In the genomic region with DNA sequence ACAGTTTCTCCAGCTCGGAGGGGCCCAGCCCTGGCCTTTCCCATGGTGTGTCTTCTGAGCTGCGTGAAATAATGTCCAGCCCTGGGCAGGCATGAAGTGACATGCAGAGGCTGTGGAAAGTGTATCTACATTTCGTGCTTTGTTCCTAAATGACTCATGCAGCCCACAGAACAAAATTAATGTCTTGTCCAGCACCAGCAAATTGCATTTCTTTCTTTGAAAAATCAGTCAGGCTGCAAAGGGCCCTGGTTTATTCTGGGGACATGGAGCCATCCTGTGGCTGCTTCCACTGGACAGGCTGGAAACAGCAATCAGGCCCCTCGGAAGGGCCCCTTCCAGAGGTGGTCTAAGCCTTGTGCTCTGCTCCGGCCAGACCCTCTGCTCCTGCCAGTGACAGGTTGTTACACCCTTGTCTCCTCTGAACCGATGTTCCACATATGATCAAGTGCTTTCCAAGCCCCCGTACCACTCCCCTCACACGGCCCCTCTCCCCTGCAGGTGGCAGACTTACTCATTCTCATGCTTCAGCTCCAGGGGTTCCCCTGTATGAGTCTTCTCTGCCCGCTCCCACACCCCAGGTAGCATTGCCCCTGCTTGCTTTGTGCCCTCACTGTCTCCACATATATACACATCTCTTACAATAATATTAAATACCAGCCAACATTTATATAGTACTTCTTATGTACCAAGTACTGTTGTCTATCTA, we compare ENCODE assay signal across 13 cellular contexts. TPM values are rescaled to one million over a fixed set of nuclear protein-coding genes. Genes with fewer than 3 reads are reported as not detected.
DNase-seq lines count a peak whose midpoint lies in the region; ATAC-seq and TF ChIP-seq lines count a peak whose summit lies in the region.
"Had no signal": no experiment of that assay in that cellular context is flagged by ENCODE, and none has a peak within 500 bp of the region (broad histone marks: within the 10 kb centered on the region; RNA-seq: fewer than 3 reads in every experiment).

No MANE protein-coding gene starts in this region.

- POLR2A ChIA-PET in activated CD4-positive, alpha-beta T cell treated with anti-CD3 and anti-CD28 coated beads for 36 hours (lab: Charles Lee): interaction anchor here (0.7 kb wide), 1 partner anchor 25 kb away, joined by 6 read pairs; no protein-coding TSS in a partner anchor

- peak; percentile 41 for DNase-seq in activated CD4-positive, alpha-beta T cell treated with anti-CD3 and anti-CD28 coated beads for 36 hours
- no peak for DNase-seq in activated CD4-positive, alpha-beta T cell treated with anti-CD3 and anti-CD28 coated beads, Interleukin-2, amount 50 U/mL, for 4 hours
- DNase-seq in GM20000 (ENCODE audit: low spot score) (peak; percentile 32), HPDE6-E6E7 (ENCODE audit: extremely low spot score) (peak; percentile 42), NCI-H526 treated with DMSO at 0.1 percent for 48 hours (lab: John Stamatoyannopoulos, UW) (no peak), COR-L47 (lab: John Stamatoyannopoulos, UW) (no peak)
- DNase-seq: DMS79 treated with DMSO at 0.1 percent for 48 hours, dorsolateral prefrontal cortex, T-helper 17 cell had no signal

- no peaks in the 10 kb centered on the region for H3K36me3 Mint-ChIP-seq in activated CD4-positive, alpha-beta T cell treated with anti-CD3 and anti-CD28 coated beads for 36 hours (ENCODE audit: low read depth)
- H3K36me3 Mint-ChIP-seq: mesothelial cell of epicardium had no signal

- H3K4me1 Mint-ChIP-seq in activated CD4-positive, alpha-beta T cell treated with anti-CD3 and anti-CD28 coated beads for 36 hours: peaks cover 71% of the 10 kb centered on the region

- CTCF ChIA-PET in activated CD4-positive, alpha-beta T cell treated with anti-CD3 and anti-CD28 coated beads for 36 hours (lab: Charles Lee): interaction anchor here (0.6 to 1.5 kb wide), 4 partner anchors 24 to 107 kb away, joined by 3 to 11 read pairs (median 6); no protein-coding TSS in a partner anchor

- no peak overlapping the region for H3K27ac ChIP-seq in gastroesophageal sphincter
- H3K27ac ChIP-seq: A549, dorsolateral prefrontal cortex had no signal

- TF ChIP-seq CTCF in GM20000 (IDR thresholded peaks at IDR 0.05; ENCODE audit: extremely low read depth, missing control alignments) (no peak), gastroesophageal sphincter (IDR thresholded peaks at IDR 0.05) (peak in 3 of 4 experiments; percentile 16 to 32 (median 21))

- no peak for TF ChIP-seq POLR2A in gastroesophageal sphincter (IDR thresholded peaks at IDR 0.05)

- H3K27ac Mint-ChIP-seq in activated CD4-positive, alpha-beta T cell treated with anti-CD3 and anti-CD28 coated beads for 36 hours: peak overlapping the region; percentile 70
- H3K27ac Mint-ChIP-seq: mesothelial cell of epicardium had no signal

- H3K27me3 Mint-ChIP-seq in activated CD4-positive, alpha-beta T cell treated with anti-CD3 and anti-CD28 coated beads for 36 hours: no peaks in the 10 kb centered on the region

- intact Hi-C loops in activated CD4-positive, alpha-beta T cell treated with anti-CD3 and anti-CD28 coated beads for 36 hours (cut with DNase I, micrococcal nuclease): loop anchor here (1.0 to 5.0 kb wide), 4 partner anchors 11 to 372 kb away; no protein-coding TSS in a partner anchor

- H3K9me3 ChIP-seq in gastroesophageal sphincter: no peaks in the 10 kb centered on the region
- H3K9me3 ChIP-seq: A549 had no signal

- no peaks in the 10 kb centered on the region for H3K27me3 ChIP-seq in gastroesophageal sphincter

- no peaks in the 10 kb centered on the region for H3K36me3 ChIP-seq in gastroesophageal sphincter

- H3K4me3 Mint-ChIP-seq in activated CD4-positive, alpha-beta T cell treated with anti-CD3 and anti-CD28 coated beads for 36 hours: peak overlapping the region; percentile 11
- H3K4me3 Mint-ChIP-seq: mesothelial cell of epicardium, T-helper 17 cell had no signal

- 47 to 88% methylated on average over 4 to 5 of the region's 9 CpGs for WGBS in gastroesophageal sphincter (ENCODE audit: low coverage in 1 of 2), 2 donors

- ATAC-seq in activated CD4-positive, alpha-beta T cell treated with anti-CD3 and anti-CD28 coated beads for 36 hours: no peak
- ATAC-seq in gastroesophageal sphincter (no peak), SK-N-SH treated with all-trans-retinoic acid at 6 μM for 48 hours (no peak)
- ATAC-seq: A549, T-helper 17 cell had no signal

- H3K4me1 ChIP-seq in gastroesophageal sphincter: no peaks in the 10 kb centered on the region
- H3K4me1 ChIP-seq: A549 had no signal

- no peak for TF ChIP-seq EP300 in gastroesophageal sphincter (IDR thresholded peaks at IDR 0.05)

- no peak overlapping the region for H3K4me3 ChIP-seq in gastroesophageal sphincter
- H3K4me3 ChIP-seq: A549, dorsolateral prefrontal cortex had no signal

- no peaks in the 10 kb centered on the region for H3K9me3 Mint-ChIP-seq in activated CD4-positive, alpha-beta T cell treated with anti-CD3 and anti-CD28 coated beads for 36 hours (ENCODE audit: low read depth)
- H3K9me3 Mint-ChIP-seq: mesothelial cell of epicardium had no signal

TF ChIP-seq in SK-N-SH treated with all-trans-retinoic acid at 6 μM for 48 hours, 23 proteins besides CTCF, POLR2A, EP300 and RAD21:
- no peak for TF ChIP-seq ARNTL (CRISPR knock-in tag; IDR thresholded peaks at IDR 0.05; ENCODE audit: borderline replicate concordance, low read depth)
- TF ChIP-seq CREB5 (CRISPR knock-in tag; IDR thresholded peaks at IDR 0.05; ENCODE audit: low read depth): no peak
- no peak for TF ChIP-seq ZC3H10 (CRISPR knock-in tag; IDR thresholded peaks at IDR 0.05)
- TF ChIP-seq SNAI2 (CRISPR knock-in tag; IDR thresholded peaks at IDR 0.05): no peak
- TF ChIP-seq OSR1 (CRISPR knock-in tag; IDR thresholded peaks at IDR 0.05): no peak
- TF ChIP-seq ZNF8 (CRISPR knock-in tag; IDR thresholded peaks at IDR 0.05): no peak
- no peak for TF ChIP-seq TOX (CRISPR knock-in tag; IDR thresholded peaks at IDR 0.05; ENCODE audit: borderline replicate concordance)
- no peak for TF ChIP-seq CSDC2 (CRISPR knock-in tag; IDR thresholded peaks at IDR 0.05)
- TF ChIP-seq ZNF70 (CRISPR knock-in tag; IDR thresholded peaks at IDR 0.05): no peak
- TF ChIP-seq, protein P1, sequence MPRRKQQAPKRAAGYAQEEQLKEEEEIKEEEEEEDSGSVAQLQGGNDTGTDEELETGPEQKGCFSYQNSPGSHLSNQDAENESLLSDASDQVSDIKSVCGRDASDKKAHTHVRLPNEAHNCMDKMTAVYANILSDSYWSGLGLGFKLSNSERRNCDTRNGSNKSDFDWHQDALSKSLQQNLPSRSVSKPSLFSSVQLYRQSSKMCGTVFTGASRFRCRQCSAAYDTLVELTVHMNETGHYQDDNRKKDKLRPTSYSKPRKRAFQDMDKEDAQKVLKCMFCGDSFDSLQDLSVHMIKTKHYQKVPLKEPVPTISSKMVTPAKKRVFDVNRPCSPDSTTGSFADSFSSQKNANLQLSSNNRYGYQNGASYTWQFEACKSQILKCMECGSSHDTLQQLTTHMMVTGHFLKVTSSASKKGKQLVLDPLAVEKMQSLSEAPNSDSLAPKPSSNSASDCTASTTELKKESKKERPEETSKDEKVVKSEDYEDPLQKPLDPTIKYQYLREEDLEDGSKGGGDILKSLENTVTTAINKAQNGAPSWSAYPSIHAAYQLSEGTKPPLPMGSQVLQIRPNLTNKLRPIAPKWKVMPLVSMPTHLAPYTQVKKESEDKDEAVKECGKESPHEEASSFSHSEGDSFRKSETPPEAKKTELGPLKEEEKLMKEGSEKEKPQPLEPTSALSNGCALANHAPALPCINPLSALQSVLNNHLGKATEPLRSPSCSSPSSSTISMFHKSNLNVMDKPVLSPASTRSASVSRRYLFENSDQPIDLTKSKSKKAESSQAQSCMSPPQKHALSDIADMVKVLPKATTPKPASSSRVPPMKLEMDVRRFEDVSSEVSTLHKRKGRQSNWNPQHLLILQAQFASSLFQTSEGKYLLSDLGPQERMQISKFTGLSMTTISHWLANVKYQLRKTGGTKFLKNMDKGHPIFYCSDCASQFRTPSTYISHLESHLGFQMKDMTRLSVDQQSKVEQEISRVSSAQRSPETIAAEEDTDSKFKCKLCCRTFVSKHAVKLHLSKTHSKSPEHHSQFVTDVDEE (CRISPR knock-in tag; IDR thresholded peaks at IDR 0.05): no peak
- TF ChIP-seq TCF4 (CRISPR knock-in tag; IDR thresholded peaks at IDR 0.05; ENCODE audit: borderline replicate concordance): no peak

RNA-seq across cellular contexts. Expression of gene CRYGS, which starts 33.7 kb away (rescaled TPM):
- 1 to 10 TPM; 1.6 to 1.7 TPM for total RNA-seq in activated CD4-positive, alpha-beta T cell treated with anti-CD3 and anti-CD28 coated beads for 36 hours
- 1 to 10 TPM in 2 of 4 donors, under 1 TPM in 1, not detected in 1; 0.39 to 3.1 (median 3.1) TPM for total RNA-seq in gastroesophageal sphincter

RNA-seq across cellular contexts. Expression of gene TBCCD1, which starts 56.6 kb away (rescaled TPM):
- 10 to 100 TPM; 10.5 to 11.4 TPM for total RNA-seq in activated CD4-positive, alpha-beta T cell treated with anti-CD3 and anti-CD28 coated beads for 36 hours
- total RNA-seq in gastroesophageal sphincter: 10 to 100 TPM in 3 of 4 donors, 1 to 10 TPM in 1; 8.8 to 14.2 (median 12.0) TPM

RNA-seq across cellular contexts. Expression of gene DNAJB11, which starts 60.0 kb away (rescaled TPM):
- 10 to 100 TPM; 30.9 to 36.6 TPM for total RNA-seq in activated CD4-positive, alpha-beta T cell treated with anti-CD3 and anti-CD28 coated beads for 36 hours
- total RNA-seq in gastroesophageal sphincter: 10 to 100 TPM; 19.5 to 40.0 (median 33.5) TPM

Comparison
In these comparisons a context has a peak if more than half of its experiments do, and no peak if none do; other contexts are left out.
1. DNase-seq: peak in activated CD4-positive, alpha-beta T cell treated with anti-CD3 and anti-CD28 coated beads for 36 hours (single experiment), GM20000 (single experiment) and HPDE6-E6E7 (single experiment); none in activated CD4-positive, alpha-beta T cell treated with anti-CD3 and anti-CD28 coated beads, Interleukin-2, amount 50 U/mL, for 4 hours (0 of 2), NCI-H526 treated with DMSO at 0.1 percent for 48 hours (single experiment) and COR-L47 (single experiment).